In genomic region chr7:50664461-50664922, GRCh38 we compare ENCODE assay signal across 8 cellular contexts.
A peak's percentile ranks its signal among the peaks of the same experiment; 100 is the strongest.
DNase-seq lines count a peak whose midpoint lies in the region; ATAC-seq, FAIRE-seq and TF ChIP-seq lines count a peak whose summit lies in the region.

No MANE protein-coding gene starts in this region.

- TF ChIP-seq POLR2A in GM12892 (IDR thresholded peaks at IDR 0.05; ENCODE audit: low read depth, low read length) = no peak

- H3K9me3 Mint-ChIP-seq in stimulated activated naive B cell treated with anti-CD40 and anti-IgM and Interleukin-4, amounts not matched to agents 10 μg/mL and 1 μg/mL and 100 μg/mL, for 72 hours = peaks cover 0 to 2% of the 10 kb centered on the region in 2 donors

- intact Hi-C loops in left lung (cut with DNase I) = no loop called here

- TF ChIP-seq CTCF in left lung (IDR thresholded peaks at IDR 0.05) = no peak

- no peak overlapping the region for H3K4me3 ChIP-seq in left lung

- H3K4me1 Mint-ChIP-seq in stimulated activated naive B cell treated with anti-CD40 and anti-IgM and Interleukin-4, amounts not matched to agents 10 μg/mL and 1 μg/mL and 100 μg/mL, for 72 hours = peaks cover 40 to 41% of the 10 kb centered on the region in 2 donors

- peak overlapping the region in 1 of 2 donors; percentile 50 for H3K27ac ChIP-seq in left lung

- peaks cover 0 to 7% of the 10 kb centered on the region in 2 donors for H3K36me3 ChIP-seq in left lung

- H3K27me3 Mint-ChIP-seq in stimulated activated naive B cell treated with anti-CD40 and anti-IgM and Interleukin-4, amounts not matched to agents 10 μg/mL and 1 μg/mL and 100 μg/mL, for 72 hours = peaks cover 5 to 12% of the 10 kb centered on the region in 2 donors

- H3K9me3 ChIP-seq in left lung = no peaks in the 10 kb centered on the region

- H3K27me3 ChIP-seq in left lung = no peaks in the 10 kb centered on the region

- peaks cover 21 to 83% of the 10 kb centered on the region in 2 donors for H3K4me1 ChIP-seq in left lung

- ATAC-seq in GM21423 (IDR thresholded peaks at IDR 0.05; ENCODE audit: unreplicated experiment) (peak; percentile 40), HG03565 (IDR thresholded peaks at IDR 0.05; ENCODE audit: unreplicated experiment) (peak; percentile 68), left lung (no peak)
- peak; percentile 74 to 76 for ATAC-seq in stimulated activated naive B cell treated with anti-CD40 and anti-IgM and Interleukin-4, amounts not matched to agents 10 μg/mL and 1 μg/mL and 100 μg/mL, for 72 hours (replicated peaks)

- H3K36me3 Mint-ChIP-seq in stimulated activated naive B cell treated with anti-CD40 and anti-IgM and Interleukin-4, amounts not matched to agents 10 μg/mL and 1 μg/mL and 100 μg/mL, for 72 hours = peaks cover 0 to 3% of the 10 kb centered on the region in 2 donors

- H3K27ac Mint-ChIP-seq in stimulated activated naive B cell treated with anti-CD40 and anti-IgM and Interleukin-4, amounts not matched to agents 10 μg/mL and 1 μg/mL and 100 μg/mL, for 72 hours = no peak overlapping the region

- DNase-seq in GM12892 (ENCODE audit: insufficient read length) (peak; percentile 41), astrocyte of the hippocampus (ENCODE audit: low read depth, low spot score) (peak; percentile 90), left lung (no peak), DMS114 treated with DMSO at 0.1 percent for 48 hours (lab: John Stamatoyannopoulos, UW; ENCODE audit: unreplicated experiment) (no peak)
- peak; percentile 24 for DNase-seq in stimulated activated naive B cell treated with anti-CD40 and anti-IgM and Interleukin-4, amounts not matched to agents 10 μg/mL and 1 μg/mL and 100 μg/mL, for 72 hours
- no peak for DNase-seq in activated CD4-positive, CD25-positive, alpha-beta regulatory T cell (lab: John Stamatoyannopoulos, UW)

- no peak overlapping the region for H3K4me3 Mint-ChIP-seq in stimulated activated naive B cell treated with anti-CD40 and anti-IgM and Interleukin-4, amounts not matched to agents 10 μg/mL and 1 μg/mL and 100 μg/mL, for 72 hours

- peak; percentile 73 for FAIRE-seq in GM12892 (lab: Jason Lieb, UNC)

Comparison
In these comparisons a context has a peak if more than half of its experiments do, and no peak if none do; other contexts are left out.
1. DNase-seq: peak in GM12892 (single experiment), astrocyte of the hippocampus (single experiment) and stimulated activated naive B cell treated with anti-CD40 and anti-IgM and Interleukin-4, amounts not matched to agents 10 μg/mL and 1 μg/mL and 100 μg/mL, for 72 hours (single experiment); none in left lung (0 of 2), DMS114 treated with DMSO at 0.1 percent for 48 hours (single experiment) and activated CD4-positive, CD25-positive, alpha-beta regulatory T cell (0 of 4).